Comparison of ENCODE assay signal across 8 cellular contexts in genomic region chr7:29807179-29807841, GRCh38. TPM values are rescaled to one million over a fixed set of nuclear protein-coding genes. Genes with fewer than 3 reads are reported as not detected.
A peak's percentile ranks its signal among the peaks of the same experiment; 100 is the strongest.
DNase-seq lines count a peak whose midpoint lies in the region; ATAC-seq and TF ChIP-seq lines count a peak whose summit lies in the region.

No MANE protein-coding gene starts in this region.

- intact Hi-C loops in CD14-positive monocyte (cut with micrococcal nuclease): no loop called here
- intact Hi-C loops in left ventricle myocardium superior (cut with micrococcal nuclease): no loop called here
- intact Hi-C loops in ovary (cut with DNase I): loop anchor here in 1 of 4 donors (5.0 to 10.0 kb wide), 2 partner anchors 53 to 60 kb away; no protein-coding TSS in a partner anchor

- no peak for TF ChIP-seq POLR2A in ovary (IDR thresholded peaks at IDR 0.05)

- peak overlapping the region; percentile 77 to 80 for H3K27ac ChIP-seq in ovary

- peak overlapping the region; percentile 60 to 86 for H3K4me3 Mint-ChIP-seq in CD14-positive monocyte

- peaks cover 0 to 12% of the 10 kb centered on the region in 2 donors for H3K36me3 Mint-ChIP-seq in CD14-positive monocyte

- H3K4me1 ChIP-seq in ovary (ENCODE audit: insufficient read depth): peaks cover 9% of the 10 kb centered on the region

- TF ChIP-seq CTCF in CD14-positive monocyte (IDR thresholded peaks at IDR 0.05) (no peak), ovary (IDR thresholded peaks at IDR 0.05) (peak in 1 of 3 donors; percentile 39)

- H3K4me3 ChIP-seq in ovary: peak overlapping the region; percentile 58

- H3K36me3 ChIP-seq in ovary: no peaks in the 10 kb centered on the region

- DNase-seq in CD14-positive monocyte (ENCODE audit: low spot score) (no peak), SW480 (ENCODE audit: low spot score) (peak; percentile 68), left ventricle myocardium superior (peak; percentile 65), ovary (peak; percentile 58 to 78 (median 64)), NCI-H128 (lab: John Stamatoyannopoulos, UW; ENCODE audit: unreplicated experiment) (no peak), NCI-H1930 (lab: John Stamatoyannopoulos, UW) (no peak)

- peaks cover 73 to 82% (median 79%) of the 10 kb centered on the region in 3 donors for H3K27me3 Mint-ChIP-seq in CD14-positive monocyte (ENCODE audit: low read depth in 3 of 3)

- no peak overlapping the region for H3K27ac Mint-ChIP-seq in CD14-positive monocyte

- ATAC-seq in left ventricle myocardium superior (peak; percentile 81), GM18909 (IDR thresholded peaks at IDR 0.05; ENCODE audit: poor library complexity, unreplicated experiment) (no peak), GM19395 (IDR thresholded peaks at IDR 0.05; ENCODE audit: unreplicated experiment) (no peak)

- H3K9me3 ChIP-seq in ovary: no peaks in the 10 kb centered on the region

- WGBS in ovary, 3 donors: 2 to 4% (median 2%) methylated on average over 28 of the region's 28 CpGs

- no peak for TF ChIP-seq EP300 in ovary (IDR thresholded peaks at IDR 0.05)

- no peaks in the 10 kb centered on the region for H3K27me3 ChIP-seq in ovary

- peaks cover 0 to 8% (median 3%) of the 10 kb centered on the region in 7 donors for H3K9me3 Mint-ChIP-seq in CD14-positive monocyte

- peaks cover 15% of the 10 kb centered on the region for H3K4me1 Mint-ChIP-seq in CD14-positive monocyte

RNA-seq across cellular contexts. Expression of gene WIPF3, which starts 1.0 kb away (rescaled TPM):
- polyA plus RNA-seq in CD14-positive monocyte: not detected
- total RNA-seq in left ventricle myocardium superior: 6.2 TPM
- 100 to 1,000 TPM in 2 of 7 donors, 10 to 100 TPM in 5; 15.3 to 122 (median 49.8) TPM for total RNA-seq in ovary
- polyA plus RNA-seq in ovary: 10 to 100 TPM; 53.3 to 59.9 TPM

Comparison
In these comparisons a context has a peak if more than half of its experiments do, and no peak if none do; other contexts are left out.
1. DNase-seq: peak in SW480 (single experiment), left ventricle myocardium superior (single experiment) and ovary (5 of 5); none in CD14-positive monocyte (single experiment), NCI-H128 (single experiment) and NCI-H1930 (0 of 2).